In the genomic region with DNA sequence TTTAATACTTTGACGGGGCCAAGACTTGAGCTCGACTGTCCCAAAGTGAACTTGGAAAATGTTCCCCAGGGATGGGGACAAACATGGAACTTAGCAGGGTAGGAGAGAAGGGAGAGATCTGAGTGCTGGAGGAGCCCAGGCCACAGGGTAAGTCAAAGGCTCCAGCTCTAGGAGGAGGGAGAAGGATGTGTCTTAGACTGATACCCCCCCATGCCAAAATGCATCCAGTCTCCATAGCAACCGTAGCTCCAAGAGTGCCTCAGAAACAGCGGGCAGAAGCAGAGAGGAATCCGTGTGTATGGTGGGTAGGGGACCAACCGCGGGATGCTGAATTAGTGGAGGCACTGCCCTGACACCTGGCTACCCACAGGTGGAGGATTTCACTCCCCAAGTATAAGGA, we compare ENCODE assay signal across 13 cellular contexts. TPM values are rescaled to one million over a fixed set of nuclear protein-coding genes. Genes with fewer than 3 reads are reported as not detected.
A peak's percentile ranks its signal among the peaks of the same experiment; 100 is the strongest.
DNase-seq lines count a peak whose midpoint lies in the region; ATAC-seq, FAIRE-seq and TF ChIP-seq lines count a peak whose summit lies in the region.
"Had no signal": no experiment of that assay in that cellular context is flagged by ENCODE, and none has a peak within 500 bp of the region (broad histone marks: within the 10 kb centered on the region; RNA-seq: fewer than 3 reads in every experiment).

No MANE protein-coding gene starts in this region.

- intact Hi-C loops in HepG2 (cut with micrococcal nuclease; ENCODE audit: unreplicated experiment) (loop anchor here (5.0 kb wide), 2 partner anchors 47 to 157 kb away; a partner anchor contains a TSS), right lobe of liver (cut with DNase I) (no loop called here)

- H3K36me3 Mint-ChIP-seq in WTC11 = no peaks in the 10 kb centered on the region

- TF ChIP-seq EP300 in HepG2 (IDR thresholded peaks at IDR 0.05; ENCODE audit: low read depth in 2 of 2, low read length in 2 of 2) = no peak
- TF ChIP-seq EP300 in HepG2 (CRISPR knock-in tag; IDR thresholded peaks at IDR 0.05; ENCODE audit: borderline replicate concordance) = no peak

- peaks cover 65% of the 10 kb centered on the region for H3K4me1 ChIP-seq in HepG2 (ENCODE audit: insufficient read depth, low read length)
- peaks cover 0 to 18% (median 6%) of the 10 kb centered on the region in 4 donors for H3K4me1 ChIP-seq in right lobe of liver
- H3K4me1 ChIP-seq in iPS-15b (ENCODE audit: control insufficient read depth, insufficient read depth, low read length) = peaks cover 6% of the 10 kb centered on the region

- no peaks in the 10 kb centered on the region for H3K9me3 ChIP-seq in HepG2 (ENCODE audit: low read length)
- H3K9me3 ChIP-seq in right lobe of liver = no peaks in the 10 kb centered on the region
- no peaks in the 10 kb centered on the region for H3K9me3 ChIP-seq in iPS-15b (ENCODE audit: control insufficient read depth, insufficient read depth, low read length)
- H3K9me3 ChIP-seq: esophagus muscularis mucosa had no signal

- in situ Hi-C loops in HepG2 (cut with HindIII; ENCODE audit: extremely low pct_ligation_motif_present, low pct_unique_long_range_greater_than_20kb) = no loop called here

- peak overlapping the region; percentile 12; the same call in 1 of the 2 replicates for H3K4me2 ChIP-seq in HepG2 (ENCODE audit: low read depth, low read length)

- H2AFZ ChIP-seq in HepG2 (ENCODE audit: low read length) = no peak overlapping the region

- H3K36me3 ChIP-seq in HepG2 (replicated peaks in 1 of 2; ENCODE audit: control insufficient read depth in 1 of 2, insufficient read depth in 2 of 2, low read length in 2 of 2) (no peaks in the 10 kb centered on the region), right lobe of liver (no peaks in the 10 kb centered on the region), iPS-15b (ENCODE audit: control insufficient read depth, insufficient read depth, low read length) (no peaks in the 10 kb centered on the region)
- H3K36me3 ChIP-seq: esophagus muscularis mucosa had no signal

- H3K4me3 ChIP-seq in HepG2 (replicated peaks in 1 of 3; ENCODE audit: insufficient read depth in 1 of 3, low read depth in 2 of 3, low read length in 3 of 3) (no peak overlapping the region), right lobe of liver (no peak overlapping the region), iPS-15b (ENCODE audit: low read depth, low read length) (peak overlapping the region; percentile 41)

- H3K9me3 Mint-ChIP-seq in WTC11 = no peaks in the 10 kb centered on the region; the same call in 1 of the 2 replicates
- H3K9me3 Mint-ChIP-seq: stimulated activated memory B cell treated with anti-CD40 and anti-IgM and Interleukin-4, amounts not matched to agents 10 μg/mL and 1 μg/mL and 100 μg/mL, for 72 hours had no signal

- TF ChIP-seq CTCF in HepG2 (CRISPR knock-in tag; IDR thresholded peaks at IDR 0.05) (no peak), right lobe of liver (IDR thresholded peaks at IDR 0.05) (no peak), WTC11 (IDR thresholded peaks at IDR 0.05) (no peak)

- H3K27ac Mint-ChIP-seq in WTC11 = no peak overlapping the region
- H3K27ac Mint-ChIP-seq: stimulated activated memory B cell treated with anti-CD40 and anti-IgM and Interleukin-4, amounts not matched to agents 10 μg/mL and 1 μg/mL and 100 μg/mL, for 72 hours had no signal

- POLR2A ChIA-PET in HepG2 (lab: Yijun Ruan, JAX) = no interaction called here
- POLR2A ChIA-PET in WTC11 (lab: Charles Lee) = interaction anchor here (0.6 kb wide), 1 partner anchor 195 kb away, joined by 4 read pairs; no protein-coding TSS in a partner anchor
- POLR2A ChIA-PET in HEK293T (lab: Yijun Ruan, JAX) = interaction anchor here (0.7 kb wide), 1 partner anchor 13 kb away, joined by 3 read pairs; no protein-coding TSS in a partner anchor

- no peaks in the 10 kb centered on the region for H4K20me1 ChIP-seq in HepG2 (ENCODE audit: insufficient read depth, low read length)

- no peak overlapping the region for H3K9ac ChIP-seq in HepG2 (ENCODE audit: insufficient read depth, low read depth, low read length)
- H3K9ac ChIP-seq in iPS-15b (ENCODE audit: low read depth, low read length) = no peak overlapping the region

- DNase-seq in HepG2 (ENCODE audit: low spot score) (no peak), right lobe of liver (no peak), WTC11 (ENCODE audit: low spot score) (no peak), HEK293T (ENCODE audit: extremely low spot score) (no peak), NCI-H526 treated with DMSO at 0.1 percent for 48 hours (lab: John Stamatoyannopoulos, UW) (no peak)
- DNase-seq: NK-92 treated with Interleukin-12 subunit alpha and Interleukin-12 subunit beta, amount 100 ng/mL, for 24 hours had no signal

- no peak for TF ChIP-seq RAD21 in HepG2 (CRISPR knock-in tag; IDR thresholded peaks at IDR 0.05)

- ATAC-seq in HepG2 (no peak), right lobe of liver (no peak), WTC11 (no peak), HG02852 (IDR thresholded peaks at IDR 0.05; ENCODE audit: unreplicated experiment) (no peak)

- FAIRE-seq in HepG2 (lab: Jason Lieb, UNC) = no peak
- FAIRE-seq: GM19239, islet of Langerhans had no signal

- H3K79me2 ChIP-seq in HepG2 (ENCODE audit: insufficient read depth, low read length) = no peaks in the 10 kb centered on the region

- peak overlapping the region; percentile 71 for H3K4me3 Mint-ChIP-seq in WTC11
- H3K4me3 Mint-ChIP-seq: stimulated activated memory B cell treated with anti-CD40 and anti-IgM and Interleukin-4, amounts not matched to agents 10 μg/mL and 1 μg/mL and 100 μg/mL, for 72 hours had no signal

- H3K27me3 ChIP-seq in HepG2 (ENCODE audit: control insufficient read depth in 1 of 2, insufficient read depth in 2 of 2, low read length in 2 of 2) (peaks cover 12 to 44% of the 10 kb centered on the region in 2 experiments; a peak in 4 of 5 replicates), right lobe of liver (peaks cover 0 to 26% of the 10 kb centered on the region in 2 donors), iPS-15b (ENCODE audit: control insufficient read depth, insufficient read depth, low read length) (peaks cover 78% of the 10 kb centered on the region)

- H3K27ac ChIP-seq in HepG2 (ENCODE audit: extremely low read length, insufficient read depth, low read length) (no peak overlapping the region), right lobe of liver (no peak overlapping the region), temporal lobe (ENCODE audit: low read depth, low read length) (peak overlapping the region; percentile 31)
- H3K27ac ChIP-seq: esophagus muscularis mucosa had no signal

- 28% methylated on average over 7 of the region's 7 CpGs for WGBS in HepG2 (ENCODE audit: low lambda C conversion rate)
- 23% methylated on average over 3 of the region's 7 CpGs for WGBS in right lobe of liver (ENCODE audit: insufficient coverage, low coverage, low lambda C conversion rate, missing lambda C conversion rate)

- H3K27me3 Mint-ChIP-seq in WTC11 (ENCODE audit: low read depth) = peaks cover 95% of the 10 kb centered on the region
- H3K27me3 Mint-ChIP-seq: stimulated activated memory B cell treated with anti-CD40 and anti-IgM and Interleukin-4, amounts not matched to agents 10 μg/mL and 1 μg/mL and 100 μg/mL, for 72 hours had no signal

- TF ChIP-seq POLR2A in HepG2 (IDR thresholded peaks at IDR 0.05; ENCODE audit: insufficient read depth in 1 of 2, low read depth in 2 of 2, low read length in 2 of 2) (no peak), right lobe of liver (IDR thresholded peaks at IDR 0.05) (no peak)

- peaks cover 30% of the 10 kb centered on the region for H3K4me1 Mint-ChIP-seq in WTC11

- CTCF ChIA-PET in HepG2 (lab: Yijun Ruan, JAX; ENCODE audit: low intra/inter-chr PET ratio, low total read pairs) = no interaction called here
- CTCF ChIA-PET in WTC11 (lab: Charles Lee) = interaction anchor here (0.7 to 6.6 kb wide), 6 partner anchors 10 to 280 kb away, joined by 3 to 146 read pairs (median 3); a partner anchor contains a TSS
- CTCF ChIA-PET in HEK293T (lab: Yijun Ruan, JAX) = no interaction called here

- no TSS peak for BruUV-seq in HepG2 (replicated peaks; lab: Mats Ljungman, UMichigan)

RNA-seq across cellular contexts. Expression of a gene that starts 0.8 kb away (rescaled TPM):
- total RNA-seq in HepG2 (2016; rRNA removed; fragmentation: Illumina TruSeq; extraction: Trizol) = 0.38 and 0.81 TPM in 2 replicates
- 0.10 and 0.18 TPM in 2 replicates for total RNA-seq in HepG2 (2016; cell fraction: cytosol; rRNA removed; fragmentation: Illumina TruSeq; extraction: Trizol; ENCODE audit: low read depth)
- 0.45 and 0.91 TPM in 2 replicates for total RNA-seq in HepG2 (2016; cell fraction: insoluble cytoplasmic fraction; rRNA removed; fragmentation: Illumina TruSeq; extraction: Trizol)
- 0.24 and 0.49 TPM in 2 replicates for total RNA-seq in HepG2 (2016; cell fraction: membrane; rRNA removed; fragmentation: Illumina TruSeq; extraction: Trizol)
- total RNA-seq in HepG2 (2016; cell fraction: nucleus; rRNA removed; fragmentation: Illumina TruSeq; extraction: Trizol) = 0.44 and 0.71 TPM in 2 replicates
- polyA plus RNA-seq in HepG2 (2011; rRNA removed) = 0.45 and 0.73 TPM in 2 replicates
- polyA plus RNA-seq in HepG2 (2011; cell fraction: cytosol; rRNA removed) = 0.50 and 0.87 TPM in 2 replicates
- 1.0 and 1.5 TPM in 2 replicates for polyA plus RNA-seq in HepG2 (2011; cell fraction: nucleus; rRNA removed)
- polyA plus RNA-seq in HepG2 (2012) = 0.23 and 0.31 TPM in 2 replicates
- polyA plus RNA-seq in HepG2 (2016; cell fraction: cytosol; fragmentation: Illumina TruSeq; extraction: Trizol; ENCODE audit: low read depth) = 0.33 and 0.42 TPM in 2 replicates
- 0.57 and 0.95 TPM in 2 replicates for polyA plus RNA-seq in HepG2 (2016; cell fraction: insoluble cytoplasmic fraction; fragmentation: Illumina TruSeq; extraction: Trizol; ENCODE audit: low read depth)
- polyA plus RNA-seq in HepG2 (2016; cell fraction: membrane; fragmentation: Illumina TruSeq; extraction: Trizol; ENCODE audit: low read depth) = 0.10 and 0.23 TPM in 2 replicates
- polyA plus RNA-seq in HepG2 (2016; cell fraction: nucleus; fragmentation: Illumina TruSeq; extraction: Trizol; ENCODE audit: insufficient read depth, low read depth) = 0.37 and 1.3 TPM in 2 replicates
- 0.42 and 0.96 TPM in 2 replicates for polyA minus RNA-seq in HepG2 (2011; rRNA and poly(A)+ RNA removed; ENCODE audit: low replicate concordance)
- 0.70 and 0.79 TPM in 2 replicates for polyA minus RNA-seq in HepG2 (2011; cell fraction: cytosol; rRNA and poly(A)+ RNA removed)
- 0.90 and 1.5 TPM in 2 replicates for polyA minus RNA-seq in HepG2 (2011; cell fraction: nucleus; rRNA and poly(A)+ RNA removed)
- total RNA-seq in right lobe of liver = under 1 TPM; 0.26 to 0.87 (median 0.57) TPM
- total RNA-seq in WTC11 (2021) = 2.0 to 2.7 TPM (median 2.3 TPM) in 3 replicates
- total RNA-seq in temporal lobe = 40.6 TPM

RNA-seq across cellular contexts. Expression of a gene that starts 5.5 kb away (rescaled TPM):
- total RNA-seq in HepG2 (2016; rRNA removed; fragmentation: Illumina TruSeq; extraction: Trizol) = 5.4 and 10.4 TPM in 2 replicates
- 3.1 and 3.3 TPM in 2 replicates for total RNA-seq in HepG2 (2016; cell fraction: cytosol; rRNA removed; fragmentation: Illumina TruSeq; extraction: Trizol; ENCODE audit: low read depth)
- total RNA-seq in HepG2 (2016; cell fraction: insoluble cytoplasmic fraction; rRNA removed; fragmentation: Illumina TruSeq; extraction: Trizol) = 7.8 and 11.5 TPM in 2 replicates
- 6.1 and 6.3 TPM in 2 replicates for total RNA-seq in HepG2 (2016; cell fraction: membrane; rRNA removed; fragmentation: Illumina TruSeq; extraction: Trizol)
- 8.7 and 15.1 TPM in 2 replicates for total RNA-seq in HepG2 (2016; cell fraction: nucleus; rRNA removed; fragmentation: Illumina TruSeq; extraction: Trizol)
- polyA plus RNA-seq in HepG2 (2011; rRNA removed) = 24.6 and 27.3 TPM in 2 replicates
- polyA plus RNA-seq in HepG2 (2011; cell fraction: cytosol; rRNA removed) = 19.3 and 22.2 TPM in 2 replicates
- polyA plus RNA-seq in HepG2 (2011; cell fraction: nucleus; rRNA removed) = 26.2 and 31.2 TPM in 2 replicates
- 17.1 and 17.8 TPM in 2 replicates for polyA plus RNA-seq in HepG2 (2012)
- 3.2 and 4.3 TPM in 2 replicates for polyA plus RNA-seq in HepG2 (2016; cell fraction: cytosol; fragmentation: Illumina TruSeq; extraction: Trizol; ENCODE audit: low read depth)
- 6.6 and 6.9 TPM in 2 replicates for polyA plus RNA-seq in HepG2 (2016; cell fraction: insoluble cytoplasmic fraction; fragmentation: Illumina TruSeq; extraction: Trizol; ENCODE audit: low read depth)
- polyA plus RNA-seq in HepG2 (2016; cell fraction: membrane; fragmentation: Illumina TruSeq; extraction: Trizol; ENCODE audit: low read depth) = 4.9 and 7.9 TPM in 2 replicates
- polyA plus RNA-seq in HepG2 (2016; cell fraction: nucleus; fragmentation: Illumina TruSeq; extraction: Trizol; ENCODE audit: insufficient read depth, low read depth) = 22.0 and 24.1 TPM in 2 replicates
- polyA minus RNA-seq in HepG2 (2011; rRNA and poly(A)+ RNA removed; ENCODE audit: low replicate concordance) = 8.6 and 23.9 TPM in 2 replicates
- 5.8 and 8.3 TPM in 2 replicates for polyA minus RNA-seq in HepG2 (2011; cell fraction: cytosol; rRNA and poly(A)+ RNA removed)
- 14.9 and 21.0 TPM in 2 replicates for polyA minus RNA-seq in HepG2 (2011; cell fraction: nucleus; rRNA and poly(A)+ RNA removed)
- 10 to 100 TPM; 15.1 to 34.4 (median 20.6) TPM for total RNA-seq in right lobe of liver
- 9.9 to 18.6 TPM (median 18.4 TPM) in 3 replicates for total RNA-seq in WTC11 (2021)
- 26.6 TPM for total RNA-seq in temporal lobe

RNA-seq across cellular contexts. Expression of a gene that starts 12.7 kb away (rescaled TPM):
- 209 and 255 TPM in 2 replicates for total RNA-seq in HepG2 (2016; rRNA removed; fragmentation: Illumina TruSeq; extraction: Trizol)
- total RNA-seq in HepG2 (2016; cell fraction: cytosol; rRNA removed; fragmentation: Illumina TruSeq; extraction: Trizol; ENCODE audit: low read depth) = 114 and 177 TPM in 2 replicates
- total RNA-seq in HepG2 (2016; cell fraction: insoluble cytoplasmic fraction; rRNA removed; fragmentation: Illumina TruSeq; extraction: Trizol) = 213 and 245 TPM in 2 replicates
- total RNA-seq in HepG2 (2016; cell fraction: membrane; rRNA removed; fragmentation: Illumina TruSeq; extraction: Trizol) = 203 and 282 TPM in 2 replicates
- 105 and 134 TPM in 2 replicates for total RNA-seq in HepG2 (2016; cell fraction: nucleus; rRNA removed; fragmentation: Illumina TruSeq; extraction: Trizol)
- 171 and 191 TPM in 2 replicates for polyA plus RNA-seq in HepG2 (2011; rRNA removed)
- polyA plus RNA-seq in HepG2 (2011; cell fraction: cytosol; rRNA removed) = 223 and 255 TPM in 2 replicates
- 58.2 and 58.6 TPM in 2 replicates for polyA plus RNA-seq in HepG2 (2011; cell fraction: nucleus; rRNA removed)
- 68.6 and 92.8 TPM in 2 replicates for polyA plus RNA-seq in HepG2 (2012)
- 148 and 226 TPM in 2 replicates for polyA plus RNA-seq in HepG2 (2016; cell fraction: cytosol; fragmentation: Illumina TruSeq; extraction: Trizol; ENCODE audit: low read depth)
- 315 and 325 TPM in 2 replicates for polyA plus RNA-seq in HepG2 (2016; cell fraction: insoluble cytoplasmic fraction; fragmentation: Illumina TruSeq; extraction: Trizol; ENCODE audit: low read depth)
- 208 and 297 TPM in 2 replicates for polyA plus RNA-seq in HepG2 (2016; cell fraction: membrane; fragmentation: Illumina TruSeq; extraction: Trizol; ENCODE audit: low read depth)
- polyA plus RNA-seq in HepG2 (2016; cell fraction: nucleus; fragmentation: Illumina TruSeq; extraction: Trizol; ENCODE audit: insufficient read depth, low read depth) = 175 and 177 TPM in 2 replicates
- 141 and 375 TPM in 2 replicates for polyA minus RNA-seq in HepG2 (2011; rRNA and poly(A)+ RNA removed; ENCODE audit: low replicate concordance)
- 49.7 and 59.9 TPM in 2 replicates for polyA minus RNA-seq in HepG2 (2011; cell fraction: cytosol; rRNA and poly(A)+ RNA removed)
- 72.6 and 80.6 TPM in 2 replicates for polyA minus RNA-seq in HepG2 (2011; cell fraction: nucleus; rRNA and poly(A)+ RNA removed)
- 10 to 100 TPM; 23.3 to 47.3 (median 31.8) TPM for total RNA-seq in right lobe of liver
- total RNA-seq in WTC11 (2021) = 125 to 152 TPM (median 145 TPM) in 3 replicates
- total RNA-seq in temporal lobe = 47.7 TPM

RNA-seq across cellular contexts. Expression of a gene that starts 15.5 kb away (rescaled TPM):
- total RNA-seq in HepG2 (2016; rRNA removed; fragmentation: Illumina TruSeq; extraction: Trizol) = 2.7 and 5.7 TPM in 2 replicates
- total RNA-seq in HepG2 (2016; cell fraction: cytosol; rRNA removed; fragmentation: Illumina TruSeq; extraction: Trizol; ENCODE audit: low read depth) = 3.9 and 5.1 TPM in 2 replicates
- 3.4 and 4.7 TPM in 2 replicates for total RNA-seq in HepG2 (2016; cell fraction: insoluble cytoplasmic fraction; rRNA removed; fragmentation: Illumina TruSeq; extraction: Trizol)
- total RNA-seq in HepG2 (2016; cell fraction: membrane; rRNA removed; fragmentation: Illumina TruSeq; extraction: Trizol) = 5.9 and 6.2 TPM in 2 replicates
- 3.4 and 4.3 TPM in 2 replicates for total RNA-seq in HepG2 (2016; cell fraction: nucleus; rRNA removed; fragmentation: Illumina TruSeq; extraction: Trizol)
- polyA plus RNA-seq in HepG2 (2011; rRNA removed) = 9.6 and 14.5 TPM in 2 replicates
- polyA plus RNA-seq in HepG2 (2011; cell fraction: cytosol; rRNA removed) = 8.1 and 8.8 TPM in 2 replicates
- 15.5 and 17.5 TPM in 2 replicates for polyA plus RNA-seq in HepG2 (2011; cell fraction: nucleus; rRNA removed)
- 7.7 and 10.3 TPM in 2 replicates for polyA plus RNA-seq in HepG2 (2012)
- 2.7 and 3.1 TPM in 2 replicates for polyA plus RNA-seq in HepG2 (2016; cell fraction: cytosol; fragmentation: Illumina TruSeq; extraction: Trizol; ENCODE audit: low read depth)
- polyA plus RNA-seq in HepG2 (2016; cell fraction: insoluble cytoplasmic fraction; fragmentation: Illumina TruSeq; extraction: Trizol; ENCODE audit: low read depth) = 5.0 and 8.0 TPM in 2 replicates
- polyA plus RNA-seq in HepG2 (2016; cell fraction: membrane; fragmentation: Illumina TruSeq; extraction: Trizol; ENCODE audit: low read depth) = 5.8 TPM in 2 replicates
- 13.4 and 15.4 TPM in 2 replicates for polyA plus RNA-seq in HepG2 (2016; cell fraction: nucleus; fragmentation: Illumina TruSeq; extraction: Trizol; ENCODE audit: insufficient read depth, low read depth)
- 12.1 and 12.5 TPM in 2 replicates for polyA minus RNA-seq in HepG2 (2011; rRNA and poly(A)+ RNA removed; ENCODE audit: low replicate concordance)
- polyA minus RNA-seq in HepG2 (2011; cell fraction: cytosol; rRNA and poly(A)+ RNA removed) = 4.1 and 4.5 TPM in 2 replicates
- polyA minus RNA-seq in HepG2 (2011; cell fraction: nucleus; rRNA and poly(A)+ RNA removed) = 3.7 and 5.3 TPM in 2 replicates
- total RNA-seq in right lobe of liver = 1 to 10 TPM; 2.1 to 3.9 (median 3.3) TPM
- 6.2 to 9.6 TPM (median 9.2 TPM) in 3 replicates for total RNA-seq in WTC11 (2021)
- total RNA-seq in temporal lobe = 12.3 TPM

RNA-seq across cellular contexts. Expression of a gene that starts 27.5 kb away (rescaled TPM):
- total RNA-seq in HepG2 (2016; rRNA removed; fragmentation: Illumina TruSeq; extraction: Trizol) (0.97 and 2.3 TPM in 2 replicates), right lobe of liver (1 to 10 TPM in 3 of 6 experiments, under 1 TPM in 3; 0.25 to 1.4 (median 0.81) TPM), WTC11 (2021) (2.1 to 3.2 TPM (median 2.8 TPM) in 3 replicates), temporal lobe (0.25 TPM)
- total RNA-seq in HepG2 (2016; cell fraction: cytosol; rRNA removed; fragmentation: Illumina TruSeq; extraction: Trizol; ENCODE audit: low read depth) = 0.51 and 0.53 TPM in 2 replicates
- 0.70 and 2.8 TPM in 2 replicates for total RNA-seq in HepG2 (2016; cell fraction: insoluble cytoplasmic fraction; rRNA removed; fragmentation: Illumina TruSeq; extraction: Trizol)
- 0.79 and 0.83 TPM in 2 replicates for total RNA-seq in HepG2 (2016; cell fraction: membrane; rRNA removed; fragmentation: Illumina TruSeq; extraction: Trizol)
- total RNA-seq in HepG2 (2016; cell fraction: nucleus; rRNA removed; fragmentation: Illumina TruSeq; extraction: Trizol) = 4.1 and 5.2 TPM in 2 replicates
- polyA plus RNA-seq in HepG2 (2011; rRNA removed) = 3.0 and 3.4 TPM in 2 replicates
- polyA plus RNA-seq in HepG2 (2011; cell fraction: cytosol; rRNA removed) = 0.86 and 1.2 TPM in 2 replicates
- 19.6 and 23.7 TPM in 2 replicates for polyA plus RNA-seq in HepG2 (2011; cell fraction: nucleus; rRNA removed)
- 1.4 and 2.3 TPM in 2 replicates for polyA plus RNA-seq in HepG2 (2012)
- 0.29 and 0.36 TPM in 2 replicates for polyA plus RNA-seq in HepG2 (2016; cell fraction: cytosol; fragmentation: Illumina TruSeq; extraction: Trizol; ENCODE audit: low read depth)
- polyA plus RNA-seq in HepG2 (2016; cell fraction: insoluble cytoplasmic fraction; fragmentation: Illumina TruSeq; extraction: Trizol; ENCODE audit: low read depth) = 1.1 and 1.2 TPM in 2 replicates
- 0.59 and 0.77 TPM in 2 replicates for polyA plus RNA-seq in HepG2 (2016; cell fraction: membrane; fragmentation: Illumina TruSeq; extraction: Trizol; ENCODE audit: low read depth)
- polyA plus RNA-seq in HepG2 (2016; cell fraction: nucleus; fragmentation: Illumina TruSeq; extraction: Trizol; ENCODE audit: insufficient read depth, low read depth) = 6.9 and 9.0 TPM in 2 replicates
- 5.9 and 7.2 TPM in 2 replicates for polyA minus RNA-seq in HepG2 (2011; rRNA and poly(A)+ RNA removed; ENCODE audit: low replicate concordance)
- polyA minus RNA-seq in HepG2 (2011; cell fraction: cytosol; rRNA and poly(A)+ RNA removed) = 0.40 and 1.9 TPM in 2 replicates
- 15.7 and 19.3 TPM in 2 replicates for polyA minus RNA-seq in HepG2 (2011; cell fraction: nucleus; rRNA and poly(A)+ RNA removed)

Comparison
In these comparisons a context has a peak if more than half of its experiments do, and no peak if none do; other contexts are left out.
1. RNA of a gene that starts 0.8 kb away (total RNA-seq): 40.6 TPM in temporal lobe (single experiment); 2.0 to 2.7 TPM in WTC11, 0.26 to 0.87 TPM in right lobe of liver and 0.10 to 0.91 TPM in HepG2; every median in the first group is over 10 times any median in the second.